Comparison of ENCODE assay signal across 8 cellular contexts in the genomic region with DNA sequence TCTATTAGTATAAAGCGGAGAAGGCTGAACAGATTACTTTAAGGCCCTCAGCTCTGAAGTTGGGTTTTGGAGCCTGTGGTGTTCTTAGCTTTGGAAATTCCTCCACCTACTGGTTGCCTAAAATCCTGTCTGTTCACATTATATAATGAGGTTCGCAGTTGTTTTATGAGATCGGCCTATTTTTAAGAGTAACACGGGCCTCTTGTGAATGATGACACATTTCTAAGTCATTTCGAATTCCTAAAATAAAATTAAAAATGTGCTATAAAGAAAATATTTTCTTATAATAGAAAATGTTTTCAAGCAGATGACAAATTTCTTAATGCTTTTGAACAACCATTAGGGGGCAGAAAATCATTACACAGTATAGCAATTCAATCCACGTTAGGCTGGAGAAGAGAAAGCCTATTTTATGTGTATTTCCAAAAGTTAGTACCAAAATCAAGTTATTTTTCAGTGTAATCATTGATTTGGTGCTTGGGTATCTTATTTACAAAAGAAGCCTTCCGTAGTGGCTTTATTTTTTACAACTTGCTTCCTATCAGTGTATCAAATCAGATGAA. TPM values are rescaled to one million over a fixed set of nuclear protein-coding genes. Genes with fewer than 3 reads are reported as not detected.
DNase-seq lines count a peak whose midpoint lies in the region; ATAC-seq, FAIRE-seq and TF ChIP-seq lines count a peak whose summit lies in the region.

No MANE protein-coding gene starts in this region.

- H3K27ac ChIP-seq in ascending aorta (peak overlapping the region; percentile 71 to 72), right cardiac atrium (ENCODE audit: low read length) (no peak overlapping the region)

- peak; percentile 45 for ATAC-seq in HG03342 (IDR thresholded peaks at IDR 0.05; ENCODE audit: unreplicated experiment)
- ATAC-seq in right cardiac atrium, result peak; percentile 86 to 87

- no peaks in the 10 kb centered on the region for H3K9me3 ChIP-seq in ascending aorta
- H3K9me3 ChIP-seq in right cardiac atrium (ENCODE audit: control insufficient read depth, low read length), result no peaks in the 10 kb centered on the region

- peak; percentile 68 for TF ChIP-seq CTCF in AG04449 (IDR thresholded peaks at IDR 0.05; ENCODE audit: insufficient read depth, low read length, missing control alignments)
- TF ChIP-seq CTCF in ascending aorta (IDR thresholded peaks at IDR 0.05), result peak; percentile 60 to 85 (median 81)
- TF ChIP-seq CTCF in retinal pigment epithelial cell (conservative IDR thresholded peaks at IDR 0.05; ENCODE audit: low read depth, low read length), result peak; percentile 60

- no peak for DNase-seq in AG04449 (ENCODE audit: low read depth, low spot score)
- DNase-seq in GM12891 (ENCODE audit: insufficient read length, low spot score), result peak; percentile 39
- DNase-seq in NCI-H510A (lab: John Stamatoyannopoulos, UW), result peak; percentile 3
- no peak for DNase-seq in ascending aorta (ENCODE audit: low spot score in 2 of 2)
- no peak for DNase-seq in right cardiac atrium
- DNase-seq in retinal pigment epithelial cell (ENCODE audit: low read depth), result peak; percentile 64
- DNase-seq in activated T-cell treated with anti-CD3 and anti-CD28 coated beads, Interleukin-2, amount 50 U/mL, for 48 hours, result no peak

- H3K4me3 ChIP-seq in AG04449 (ENCODE audit: low read depth, low read length) (no peak overlapping the region; the same call in 1 of the 2 replicates), ascending aorta (no peak overlapping the region), right cardiac atrium (ENCODE audit: low read length) (no peak overlapping the region), retinal pigment epithelial cell (ENCODE audit: low read length) (no peak overlapping the region)

- no peak for TF ChIP-seq POLR2A in GM12891 (IDR thresholded peaks at IDR 0.05; ENCODE audit: low read depth, low read length)

- CTCF ChIA-PET in AG04449 (lab: Yijun Ruan, JAX), result interaction anchor here (0.5 to 3.9 kb wide), 41 partner anchors 9 to 440 kb away, joined by 3 to 77 read pairs (median 4); a partner anchor contains a TSS

- 6% methylated on average over 7 of the region's 7 CpGs for WGBS in right cardiac atrium

- POLR2A ChIA-PET in AG04449 (lab: Yijun Ruan, JAX), result interaction anchor here (0.6 kb wide), 1 partner anchor 565 kb away, joined by 3 read pairs; no protein-coding TSS in a partner anchor

- no peaks in the 10 kb centered on the region for H3K27me3 ChIP-seq in ascending aorta
- H3K27me3 ChIP-seq in right cardiac atrium (ENCODE audit: control insufficient read depth, insufficient read depth), result no peaks in the 10 kb centered on the region

- intact Hi-C loops in ascending aorta (cut with DNase I), result loop anchor here (1.0 to 10.0 kb wide), 5 partner anchors 192 to 538 kb away; a partner anchor contains a TSS
- intact Hi-C loops in right cardiac atrium (cut with DNase I), result loop anchor here (5.0 kb wide), 1 partner anchor 427 kb away; no protein-coding TSS in a partner anchor

- H3K36me3 ChIP-seq in ascending aorta, result no peaks in the 10 kb centered on the region

- FAIRE-seq in GM12891 (lab: Jason Lieb, UNC), result no peak

- H3K4me1 ChIP-seq in ascending aorta (no peaks in the 10 kb centered on the region), right cardiac atrium (ENCODE audit: control insufficient read depth, insufficient read depth, low read length) (peaks cover 2% of the 10 kb centered on the region)

TF ChIP-seq in GM12891, 5 proteins besides CTCF, POLR2A, EP300 and RAD21:
- TF ChIP-seq TAF1 (IDR thresholded peaks at IDR 0.05; ENCODE audit: low read depth, low read length) (no peak), POLR2AphosphoS5 (IDR thresholded peaks at IDR 0.05; ENCODE audit: low read depth, low read length) (no peak), POU2F2 (IDR thresholded peaks at IDR 0.05; ENCODE audit: low read depth, low read length) (no peak)

RNA-seq across cellular contexts. Expression of a gene that starts 15.8 kb away (rescaled TPM):
- polyA plus RNA-seq in GM12891 (2012; ENCODE audit: low read depth, missing spikeins), result 3.6 TPM
- total RNA-seq in ascending aorta (31.5 TPM), right cardiac atrium (10 to 100 TPM; 19.9 to 21.5 (median 21.2) TPM)
- 12.8 TPM for polyA plus RNA-seq in right cardiac atrium

Comparison
In these comparisons a context has a peak if more than half of its experiments do, and no peak if none do; other contexts are left out.
1. DNase-seq: peak in GM12891 (single experiment), NCI-H510A (single experiment) and retinal pigment epithelial cell (single experiment); none in AG04449 (single experiment), ascending aorta (0 of 2), right cardiac atrium (0 of 3) and activated T-cell treated with anti-CD3 and anti-CD28 coated beads, Interleukin-2, amount 50 U/mL, for 48 hours (0 of 2).
2. Peak in every context shown above with its lines, with median percentiles within 50 percentile points of each other: CTCF ChIP-seq.